In the genomic region with DNA sequence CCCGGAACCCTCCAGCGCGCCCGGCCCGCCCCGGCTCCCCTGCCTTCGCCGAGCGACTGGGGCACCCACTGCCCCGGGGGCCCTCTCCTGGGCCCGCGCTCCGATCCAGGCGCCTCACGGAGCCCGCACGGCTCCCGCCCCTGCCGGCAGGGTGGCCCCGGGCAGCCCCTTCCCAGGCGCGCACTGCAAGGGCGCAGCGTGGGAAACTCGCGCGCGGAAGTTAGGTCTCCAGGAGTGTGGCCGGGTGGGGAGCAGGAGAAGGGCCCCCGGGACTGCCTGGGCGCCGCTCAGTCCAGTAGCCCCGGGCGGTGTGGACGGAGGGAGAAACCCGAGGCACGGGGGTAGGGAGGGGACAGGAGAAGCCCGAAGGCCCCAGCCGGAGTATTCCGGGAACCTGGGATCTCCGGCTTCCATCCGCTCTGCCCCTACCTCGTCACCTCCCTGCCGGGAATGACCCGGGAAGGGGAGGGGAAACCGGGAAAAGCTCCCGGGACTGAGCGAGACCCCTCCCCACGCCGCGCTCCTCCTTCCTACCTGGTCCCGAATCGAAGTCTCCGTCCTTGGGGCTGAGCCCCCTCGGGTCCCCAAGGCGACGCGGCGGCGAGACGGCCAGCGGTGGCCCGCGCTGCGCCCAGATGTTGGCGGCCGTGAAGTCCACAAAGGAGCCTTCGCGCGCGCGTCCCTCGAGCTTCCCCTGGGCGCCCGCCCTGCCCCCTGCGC, we compare ENCODE assay signal across 8 cellular contexts. TPM values are rescaled to one million over a fixed set of nuclear protein-coding genes. Genes with fewer than 3 reads are reported as not detected.
DNase-seq lines count a peak whose midpoint lies in the region; ATAC-seq and TF ChIP-seq lines count a peak whose summit lies in the region.

No MANE protein-coding gene starts in this region.

- H3K9me3 ChIP-seq in ascending aorta (no peaks in the 10 kb centered on the region), iPS-20b (ENCODE audit: insufficient read depth, low read depth, low read length) (no peaks in the 10 kb centered on the region)

- TF ChIP-seq CTCF in GM06990 (IDR thresholded peaks at IDR 0.05; ENCODE audit: insufficient read depth, low read length, poor library complexity, severe bottlenecking) (no peak), ascending aorta (IDR thresholded peaks at IDR 0.05) (no peak)

- H3K36me3 ChIP-seq in GM06990 (ENCODE audit: control insufficient read depth, insufficient read depth, low read length) = no peaks in the 10 kb centered on the region; the same call in 1 of the 2 replicates
- H3K36me3 ChIP-seq in ascending aorta = peaks cover 11 to 29% of the 10 kb centered on the region in 2 donors
- H3K36me3 ChIP-seq in iPS-20b (ENCODE audit: insufficient read depth, low read depth, low read length) = peaks cover 20% of the 10 kb centered on the region

- intact Hi-C loops in ascending aorta (cut with DNase I) = no loop called here

- H3K27me3 ChIP-seq in GM06990 (replicated peaks; ENCODE audit: control insufficient read depth, insufficient read depth, low read length) (no peaks in the 10 kb centered on the region; the same call in 1 of the 2 replicates), ascending aorta (no peaks in the 10 kb centered on the region), iPS-20b (ENCODE audit: insufficient read depth, low read length) (peaks cover 47% of the 10 kb centered on the region)

- H3K4me1 ChIP-seq in ascending aorta = peaks cover 7 to 43% of the 10 kb centered on the region in 2 donors
- peaks cover 38% of the 10 kb centered on the region for H3K4me1 ChIP-seq in iPS-20b (ENCODE audit: insufficient read depth, low read length)

- H3K4me3 ChIP-seq in GM06990 (replicated peaks; ENCODE audit: low read depth, low read length) = peak overlapping the region; percentile 73
- H3K4me3 ChIP-seq in Jurkat, Clone E6-1 (ENCODE audit: low read length) = peak overlapping the region; percentile 47
- peak overlapping the region; percentile 83 to 90 for H3K4me3 ChIP-seq in ascending aorta
- H3K4me3 ChIP-seq in iPS-20b (ENCODE audit: low read length) = peak overlapping the region; percentile 86

- peak overlapping the region; percentile 85; the same call in 1 of the 2 replicates for H3K9ac ChIP-seq in iPS-20b (ENCODE audit: low read depth, low read length)

- H3K27ac ChIP-seq in ascending aorta (peak overlapping the region; percentile 95 to 97), iPS-20b (ENCODE audit: low read length) (no peak overlapping the region)

- no peak for ATAC-seq in HG03469 (IDR thresholded peaks at IDR 0.05; ENCODE audit: unreplicated experiment)

- no peak for DNase-seq in GM06990 (ENCODE audit: extremely low read depth, insufficient read length)
- no peak for DNase-seq in Jurkat, Clone E6-1 (ENCODE audit: low read depth, low spot score)
- peak in 1 of 2 donors; percentile 82 for DNase-seq in ascending aorta (ENCODE audit: low spot score in 2 of 2)
- DNase-seq in stimulated activated CD4-positive, alpha-beta T cell treated with anti-CD3 and anti-CD28 coated beads, Interleukin-4, amount 100 ng/mL, for 1 hour = peak; percentile 48
- no peak for DNase-seq in KG1 (lab: John Stamatoyannopoulos, UW)
- DNase-seq in HPDE6-E6E7 (ENCODE audit: extremely low spot score) = no peak

RNA-seq across cellular contexts. Expression of gene SOCS3, which starts 0.5 kb away (rescaled TPM):
- polyA plus RNA-seq in Jurkat, Clone E6-1 (2012; ENCODE audit: insufficient read depth, insufficient read length) = 1.3 TPM
- 620 TPM for total RNA-seq in ascending aorta

RNA-seq across cellular contexts. Expression of gene PGS1, which starts 19.1 kb away (rescaled TPM):
- 31.5 TPM for polyA plus RNA-seq in Jurkat, Clone E6-1 (2012; ENCODE audit: insufficient read depth, insufficient read length)
- total RNA-seq in ascending aorta = 41.8 TPM
